In genomic region chr1:20440785-20441200, GRCh38 we compare ENCODE assay signal across 8 cellular contexts. TPM values are rescaled to one million over a fixed set of nuclear protein-coding genes. Genes with fewer than 3 reads are reported as not detected.
DNase-seq lines count a peak whose midpoint lies in the region; ATAC-seq and TF ChIP-seq lines count a peak whose summit lies in the region.

No MANE protein-coding gene starts in this region.

- H3K4me1 Mint-ChIP-seq in activated CD4-positive, alpha-beta memory T cell treated with anti-CD3 and anti-CD28 coated beads, Interleukin-2, amount 10 ng/mL, durations not matched to agents 7 days and 5 days: no peaks in the 10 kb centered on the region
- peaks cover 0 to 2% (median 0%) of the 10 kb centered on the region in 7 donors for H3K4me1 Mint-ChIP-seq in naive thymus-derived CD4-positive, alpha-beta T cell
- H3K4me1 Mint-ChIP-seq in chondrocyte (ENCODE audit: low read depth): no peaks in the 10 kb centered on the region

- intact Hi-C loops in naive thymus-derived CD4-positive, alpha-beta T cell (cut with micrococcal nuclease): no loop called here

- no peaks in the 10 kb centered on the region for H3K4me1 ChIP-seq in naive thymus-derived CD4-positive, alpha-beta T cell (ENCODE audit: control insufficient read depth in 2 of 2, insufficient read depth in 2 of 2, low read length in 2 of 2)

- no peak overlapping the region for H3K27ac ChIP-seq in naive thymus-derived CD4-positive, alpha-beta T cell (ENCODE audit: low read depth, low read length)

- peak; percentile 74 for ATAC-seq in naive thymus-derived CD4-positive, alpha-beta T cell
- ATAC-seq in GM19035 (IDR thresholded peaks at IDR 0.05; ENCODE audit: unreplicated experiment): no peak
- ATAC-seq in HG02852 (IDR thresholded peaks at IDR 0.05; ENCODE audit: unreplicated experiment): no peak

- TF ChIP-seq CTCF in epithelial cell of esophagus (IDR thresholded peaks at IDR 0.05; ENCODE audit: insufficient read depth, low read depth, low read length, missing control alignments) (no peak), chondrocyte (IDR thresholded peaks at IDR 0.05) (no peak)

- no peaks in the 10 kb centered on the region for H3K36me3 ChIP-seq in naive thymus-derived CD4-positive, alpha-beta T cell (ENCODE audit: control insufficient read depth in 2 of 3, insufficient read depth in 3 of 3, low read length in 3 of 3)

- H3K27me3 ChIP-seq in naive thymus-derived CD4-positive, alpha-beta T cell (ENCODE audit: control insufficient read depth in 2 of 2, insufficient read depth in 2 of 2, low read length in 2 of 2): no peaks in the 10 kb centered on the region

- peak; percentile 60 for DNase-seq in ELF-1 (ENCODE audit: low read depth, low spot score)
- peak; percentile 17 for DNase-seq in NCI-H1092 treated with DMSO at 0.1 percent for 48 hours (lab: John Stamatoyannopoulos, UW)
- DNase-seq in activated CD4-positive, alpha-beta memory T cell treated with anti-CD3 and anti-CD28 coated beads, Interleukin-2, amount 10 ng/mL, durations not matched to agents 7 days and 5 days: peak; percentile 52
- DNase-seq in epithelial cell of esophagus (ENCODE audit: low read depth): peak; percentile 52
- peak in 7 of 9 donors; percentile 2 to 39 (median 29) for DNase-seq in naive thymus-derived CD4-positive, alpha-beta T cell
- no peak for DNase-seq in chondrocyte (ENCODE audit: low spot score)

- H3K27ac Mint-ChIP-seq in activated CD4-positive, alpha-beta memory T cell treated with anti-CD3 and anti-CD28 coated beads, Interleukin-2, amount 10 ng/mL, durations not matched to agents 7 days and 5 days: no peak overlapping the region
- H3K27ac Mint-ChIP-seq in naive thymus-derived CD4-positive, alpha-beta T cell: no peak overlapping the region
- H3K27ac Mint-ChIP-seq in chondrocyte (ENCODE audit: unreplicated experiment): no peak overlapping the region

- H3K9me3 ChIP-seq in naive thymus-derived CD4-positive, alpha-beta T cell (ENCODE audit: control insufficient read depth in 2 of 3, low read length in 3 of 3): no peaks in the 10 kb centered on the region

- CTCF ChIA-PET in activated CD4-positive, alpha-beta memory T cell treated with anti-CD3 and anti-CD28 coated beads, Interleukin-2, amount 10 ng/mL, durations not matched to agents 7 days and 5 days (lab: Charles Lee): no interaction called here
- CTCF ChIA-PET in naive thymus-derived CD4-positive, alpha-beta T cell (lab: Charles Lee): no interaction called here

- H3K4me3 ChIP-seq in epithelial cell of esophagus (ENCODE audit: low read length): no peak overlapping the region
- no peak overlapping the region for H3K4me3 ChIP-seq in naive thymus-derived CD4-positive, alpha-beta T cell (ENCODE audit: low read length)

- H3K4me3 Mint-ChIP-seq in activated CD4-positive, alpha-beta memory T cell treated with anti-CD3 and anti-CD28 coated beads, Interleukin-2, amount 10 ng/mL, durations not matched to agents 7 days and 5 days: no peak overlapping the region
- no peak overlapping the region for H3K4me3 Mint-ChIP-seq in naive thymus-derived CD4-positive, alpha-beta T cell
- H3K4me3 Mint-ChIP-seq in chondrocyte (ENCODE audit: unreplicated experiment): no peak overlapping the region

- POLR2A ChIA-PET in activated CD4-positive, alpha-beta memory T cell treated with anti-CD3 and anti-CD28 coated beads, Interleukin-2, amount 10 ng/mL, durations not matched to agents 7 days and 5 days (lab: Charles Lee): no interaction called here
- POLR2A ChIA-PET in naive thymus-derived CD4-positive, alpha-beta T cell (lab: Charles Lee): no interaction called here

- no peaks in the 10 kb centered on the region for H3K9me3 Mint-ChIP-seq in activated CD4-positive, alpha-beta memory T cell treated with anti-CD3 and anti-CD28 coated beads, Interleukin-2, amount 10 ng/mL, durations not matched to agents 7 days and 5 days
- no peaks in the 10 kb centered on the region for H3K9me3 Mint-ChIP-seq in naive thymus-derived CD4-positive, alpha-beta T cell
- H3K9me3 Mint-ChIP-seq in chondrocyte (ENCODE audit: low read depth): peaks cover 2% of the 10 kb centered on the region

- H3K36me3 Mint-ChIP-seq in activated CD4-positive, alpha-beta memory T cell treated with anti-CD3 and anti-CD28 coated beads, Interleukin-2, amount 10 ng/mL, durations not matched to agents 7 days and 5 days (ENCODE audit: low read depth): no peaks in the 10 kb centered on the region
- H3K36me3 Mint-ChIP-seq in naive thymus-derived CD4-positive, alpha-beta T cell: no peaks in the 10 kb centered on the region
- H3K36me3 Mint-ChIP-seq in chondrocyte (ENCODE audit: low read depth): no peaks in the 10 kb centered on the region

- H3K27me3 Mint-ChIP-seq in activated CD4-positive, alpha-beta memory T cell treated with anti-CD3 and anti-CD28 coated beads, Interleukin-2, amount 10 ng/mL, durations not matched to agents 7 days and 5 days: peaks cover 2% of the 10 kb centered on the region
- peaks cover 5 to 12% (median 5%) of the 10 kb centered on the region in 5 donors for H3K27me3 Mint-ChIP-seq in naive thymus-derived CD4-positive, alpha-beta T cell
- peaks cover 11% of the 10 kb centered on the region for H3K27me3 Mint-ChIP-seq in chondrocyte (ENCODE audit: low read depth)

RNA-seq across cellular contexts. Expression of gene CAMK2N1, which starts 45.2 kb away (rescaled TPM):
- under 1 TPM; 0.63 to 0.88 TPM for total RNA-seq in activated CD4-positive, alpha-beta memory T cell treated with anti-CD3 and anti-CD28 coated beads, Interleukin-2, amount 10 ng/mL, durations not matched to agents 7 days and 5 days
- 1 to 10 TPM in 4 of 5 experiments, under 1 TPM in 1; 0.60 to 3.8 (median 2.9) TPM for total RNA-seq in naive thymus-derived CD4-positive, alpha-beta T cell
- polyA plus RNA-seq in naive thymus-derived CD4-positive, alpha-beta T cell: under 1 TPM; 0.08 to 0.14 TPM
- total RNA-seq in chondrocyte: 8.7 to 13.2 TPM (median 12.9 TPM) in 3 replicates
